In genomic region chr11:46149342-46149741, GRCh38 we compare ENCODE assay signal across 19 cellular contexts. TPM values are rescaled to one million over a fixed set of nuclear protein-coding genes. Genes with fewer than 3 reads are reported as not detected.
A peak's percentile ranks its signal among the peaks of the same experiment; 100 is the strongest.
DNase-seq lines count a peak whose midpoint lies in the region; ATAC-seq, FAIRE-seq and TF ChIP-seq lines count a peak whose summit lies in the region.
"Had no signal": no experiment of that assay in that cellular context is flagged by ENCODE, and none has a peak within 500 bp of the region (broad histone marks: within the 10 kb centered on the region; RNA-seq: fewer than 3 reads in every experiment).

No MANE protein-coding gene starts in this region.

- TF ChIP-seq POLR2A in HepG2 (IDR thresholded peaks at IDR 0.05; ENCODE audit: insufficient read depth in 1 of 2, low read depth in 2 of 2, low read length in 2 of 2) (no peak), breast epithelium (IDR thresholded peaks at IDR 0.05) (no peak)

- BruUV-seq in Panc1 (replicated peaks; lab: Mats Ljungman, UMichigan) (no TSS peak), HepG2 (replicated peaks; lab: Mats Ljungman, UMichigan) (no TSS peak)

- CTCF ChIA-PET in Panc1 (lab: Charles Lee) (no interaction called here), HepG2 (lab: Yijun Ruan, JAX; ENCODE audit: low intra/inter-chr PET ratio, low total read pairs) (no interaction called here)

- H3K27me3 ChIP-seq in Panc1 (ENCODE audit: control insufficient read depth, insufficient read depth, low read length): no peaks in the 10 kb centered on the region
- peaks cover 3 to 5% of the 10 kb centered on the region in 2 experiments; a peak in 1 of 5 replicates for H3K27me3 ChIP-seq in HepG2 (ENCODE audit: control insufficient read depth in 1 of 2, insufficient read depth in 2 of 2, low read length in 2 of 2)
- no peaks in the 10 kb centered on the region for H3K27me3 ChIP-seq in breast epithelium
- H3K27me3 ChIP-seq: BE2C had no signal

- H3K4me3 ChIP-seq in Panc1 (ENCODE audit: low read depth in 2 of 2, low read length in 2 of 2): no peak overlapping the region
- no peak overlapping the region for H3K4me3 ChIP-seq in HepG2 (replicated peaks in 1 of 3; ENCODE audit: insufficient read depth in 1 of 3, low read depth in 2 of 3, low read length in 3 of 3)
- H3K4me3 ChIP-seq in breast epithelium: no peak overlapping the region
- H3K4me3 ChIP-seq: GM23248 had no signal

- H3K36me3 ChIP-seq in Panc1 (ENCODE audit: control insufficient read depth, insufficient read depth, low read length) (no peaks in the 10 kb centered on the region), HepG2 (replicated peaks in 1 of 2; ENCODE audit: control insufficient read depth in 1 of 2, insufficient read depth in 2 of 2, low read length in 2 of 2) (no peaks in the 10 kb centered on the region), breast epithelium (no peaks in the 10 kb centered on the region)
- H3K36me3 ChIP-seq: BE2C had no signal

- WGBS in HepG2 (ENCODE audit: low lambda C conversion rate): 3% methylated on average over 3 of the region's 11 CpGs

- H3K9me3 ChIP-seq in Panc1 (ENCODE audit: control insufficient read depth, insufficient read depth, low read depth, low read length) (no peaks in the 10 kb centered on the region), HepG2 (ENCODE audit: low read length) (no peaks in the 10 kb centered on the region), breast epithelium (peaks cover 0 to 5% of the 10 kb centered on the region in 2 donors)
- H3K9me3 ChIP-seq: BE2C had no signal

- H2AFZ ChIP-seq in HepG2 (ENCODE audit: low read length): no peak overlapping the region
- H2AFZ ChIP-seq: GM23248 had no signal

- DNase-seq in NCI-H748 (lab: John Stamatoyannopoulos, UW; ENCODE audit: unreplicated experiment) (peak; percentile 48), NCI-H748 treated with DMSO at 0.1 percent for 48 hours (lab: John Stamatoyannopoulos, UW) (no peak), Panc1 (ENCODE audit: low read depth, low spot score) (no peak), HepG2 (ENCODE audit: low spot score) (no peak), GM10266 (ENCODE audit: extremely low spot score) (no peak), breast epithelium (ENCODE audit: low spot score in 2 of 2) (no peak)
- DNase-seq: BE2C, GM23248, HCEC 1CT, MV-4-11, NCI-H187 treated with DMSO at 0.1 percent for 48 hours, NCI-H226, NCI-H510A treated with DMSO at 0.1 percent for 48 hours, SIG-M5, T-cell had no signal

- ATAC-seq in Panc1 (0 out of 2 replicates have a peak, but pooled peaks have one; percentile 38), HepG2 (peak; percentile 47; the same call in 2 of the 3 replicates), HG02571 (IDR thresholded peaks at IDR 0.05; ENCODE audit: unreplicated experiment) (no peak)
- ATAC-seq: SK-N-SH treated with all-trans-retinoic acid at 6 μM for 48 hours, T-cell had no signal

- POLR2A ChIA-PET in Panc1 (lab: Charles Lee): interaction anchor here (0.5 kb wide), 1 partner anchor 27 kb away, joined by 11 read pairs; no protein-coding TSS in a partner anchor
- POLR2A ChIA-PET in HepG2 (lab: Yijun Ruan, JAX): no interaction called here

- in situ Hi-C loops in Panc1 (cut with HindIII; ENCODE audit: low pct_unique_long_range_greater_than_20kb, low sequenced_read_pairs): no loop called here
- in situ Hi-C loops in HepG2 (cut with HindIII; ENCODE audit: extremely low pct_ligation_motif_present, low pct_unique_long_range_greater_than_20kb): no loop called here

- TF ChIP-seq CTCF in Panc1 (IDR thresholded peaks at IDR 0.05): no peak
- no peak for TF ChIP-seq CTCF in HepG2 (CRISPR knock-in tag; IDR thresholded peaks at IDR 0.05)
- no peak for TF ChIP-seq CTCF in GM10266 (IDR thresholded peaks at IDR 0.05; ENCODE audit: control insufficient read depth, insufficient read depth, low read depth, missing control alignments)
- no peak for TF ChIP-seq CTCF in breast epithelium (IDR thresholded peaks at IDR 0.05)

- TF ChIP-seq RAD21 in HepG2 (CRISPR knock-in tag; IDR thresholded peaks at IDR 0.05): no peak

- no peaks in the 10 kb centered on the region for H3K79me2 ChIP-seq in HepG2 (ENCODE audit: insufficient read depth, low read length)

- intact Hi-C loops in Panc1 (cut with micrococcal nuclease; ENCODE audit: unreplicated experiment): no loop called here
- intact Hi-C loops in HepG2 (cut with micrococcal nuclease; ENCODE audit: unreplicated experiment): no loop called here
- intact Hi-C loops in breast epithelium (cut with DNase I; ENCODE audit: low total_unique reads): no loop called here

- H3K9ac ChIP-seq in HepG2 (ENCODE audit: insufficient read depth, low read depth, low read length): no peak overlapping the region
- H3K9ac ChIP-seq: GM23248, KMS-11 had no signal

- H3K4me2 ChIP-seq in HepG2 (ENCODE audit: low read depth, low read length): no peak overlapping the region
- H3K4me2 ChIP-seq: KMS-11 had no signal

- H3K4me1 ChIP-seq in Panc1 (ENCODE audit: control insufficient read depth, insufficient read depth, low read length) (no peaks in the 10 kb centered on the region), HepG2 (ENCODE audit: insufficient read depth, low read length) (no peaks in the 10 kb centered on the region), breast epithelium (no peaks in the 10 kb centered on the region)
- H3K4me1 ChIP-seq: BE2C had no signal

- no peak for FAIRE-seq in HepG2 (lab: Jason Lieb, UNC)
- FAIRE-seq: GM12892 had no signal

- TF ChIP-seq EP300 in HepG2 (IDR thresholded peaks at IDR 0.05; ENCODE audit: low read depth in 2 of 2, low read length in 2 of 2) (no peak), HepG2 (CRISPR knock-in tag; IDR thresholded peaks at IDR 0.05; ENCODE audit: borderline replicate concordance) (no peak)

- no peaks in the 10 kb centered on the region for H4K20me1 ChIP-seq in HepG2 (ENCODE audit: insufficient read depth, low read length)

- H3K27ac ChIP-seq in Panc1 (ENCODE audit: low read length) (no peak overlapping the region), HepG2 (ENCODE audit: extremely low read length, insufficient read depth, low read length) (no peak overlapping the region), breast epithelium (no peak overlapping the region)
- H3K27ac ChIP-seq: GM23248, KMS-11 had no signal

TF ChIP-seq in HepG2, 621 proteins besides CTCF, POLR2A, EP300 and RAD21 (continues in another document):
- TF ChIP-seq ZNF577 (CRISPR knock-in tag; IDR thresholded peaks at IDR 0.05; ENCODE audit: borderline replicate concordance, low read depth) (no peak), FOXK1 (CRISPR knock-in tag; IDR thresholded peaks at IDR 0.05; ENCODE audit: borderline replicate concordance, low read depth) (no peak), ZBED4 (CRISPR knock-in tag; IDR thresholded peaks at IDR 0.05; ENCODE audit: borderline replicate concordance) (no peak), JUND (CRISPR knock-in tag; IDR thresholded peaks at IDR 0.05) (no peak), CHCHD3 (CRISPR knock-in tag; IDR thresholded peaks at IDR 0.05) (no peak)

RNA-seq across cellular contexts. Expression of gene PHF21A, which starts 28.1 kb away (rescaled TPM):
- 45.7 TPM for total RNA-seq in Panc1 (2021; ENCODE audit: unreplicated experiment)
- 34.5 TPM for polyA plus RNA-seq in Panc1 (2012; ENCODE audit: insufficient read length)
- total RNA-seq in HepG2 (2016; rRNA removed; fragmentation: Illumina TruSeq; extraction: Trizol): 4.1 and 5.6 TPM in 2 replicates
- total RNA-seq in HepG2 (2016; cell fraction: cytosol; rRNA removed; fragmentation: Illumina TruSeq; extraction: Trizol; ENCODE audit: low read depth): 8.0 and 10.4 TPM in 2 replicates
- 3.6 and 4.1 TPM in 2 replicates for total RNA-seq in HepG2 (2016; cell fraction: insoluble cytoplasmic fraction; rRNA removed; fragmentation: Illumina TruSeq; extraction: Trizol)
- total RNA-seq in HepG2 (2016; cell fraction: membrane; rRNA removed; fragmentation: Illumina TruSeq; extraction: Trizol): 5.6 and 5.7 TPM in 2 replicates
- total RNA-seq in HepG2 (2016; cell fraction: nucleus; rRNA removed; fragmentation: Illumina TruSeq; extraction: Trizol): 7.8 and 14.3 TPM in 2 replicates
- polyA plus RNA-seq in HepG2 (2011; rRNA removed): 30.6 and 34.6 TPM in 2 replicates
- polyA plus RNA-seq in HepG2 (2011; cell fraction: cytosol; rRNA removed): 11.4 and 12.7 TPM in 2 replicates
- 69.2 and 75.3 TPM in 2 replicates for polyA plus RNA-seq in HepG2 (2011; cell fraction: nucleus; rRNA removed)
- 19.1 and 20.7 TPM in 2 replicates for polyA plus RNA-seq in HepG2 (2012)
- 1.9 and 2.3 TPM in 2 replicates for polyA plus RNA-seq in HepG2 (2016; cell fraction: cytosol; fragmentation: Illumina TruSeq; extraction: Trizol; ENCODE audit: low read depth)
- polyA plus RNA-seq in HepG2 (2016; cell fraction: insoluble cytoplasmic fraction; fragmentation: Illumina TruSeq; extraction: Trizol; ENCODE audit: low read depth): 6.3 and 7.9 TPM in 2 replicates
- polyA plus RNA-seq in HepG2 (2016; cell fraction: membrane; fragmentation: Illumina TruSeq; extraction: Trizol; ENCODE audit: low read depth): 5.0 and 6.3 TPM in 2 replicates
- polyA plus RNA-seq in HepG2 (2016; cell fraction: nucleus; fragmentation: Illumina TruSeq; extraction: Trizol; ENCODE audit: insufficient read depth, low read depth): 17.7 and 22.1 TPM in 2 replicates
- 14.6 and 18.0 TPM in 2 replicates for polyA minus RNA-seq in HepG2 (2011; rRNA and poly(A)+ RNA removed; ENCODE audit: low replicate concordance)
- 12.4 and 12.7 TPM in 2 replicates for polyA minus RNA-seq in HepG2 (2011; cell fraction: cytosol; rRNA and poly(A)+ RNA removed)
- 42.5 and 54.2 TPM in 2 replicates for polyA minus RNA-seq in HepG2 (2011; cell fraction: nucleus; rRNA and poly(A)+ RNA removed)
- total RNA-seq in breast epithelium: 10 to 100 TPM; 23.4 to 70.8 (median 42.7) TPM
